In genomic region chr2:102057502-102058292, GRCh38 we compare ENCODE assay signal across 14 cellular contexts.
A peak's percentile ranks its signal among the peaks of the same experiment; 100 is the strongest.
DNase-seq lines count a peak whose midpoint lies in the region; ATAC-seq, FAIRE-seq and TF ChIP-seq lines count a peak whose summit lies in the region.
"Had no signal": no experiment of that assay in that cellular context is flagged by ENCODE, and none has a peak within 500 bp of the region (broad histone marks: within the 10 kb centered on the region; RNA-seq: fewer than 3 reads in every experiment).

No MANE protein-coding gene starts in this region.

- no peaks in the 10 kb centered on the region for H3F3A ChIP-seq in neural progenitor cell (ENCODE audit: low read depth)

- POLR2A ChIA-PET in A549 (lab: Yijun Ruan, JAX) = no interaction called here

- TF ChIP-seq POLR2A in A549 (IDR thresholded peaks at IDR 0.05; ENCODE audit: low read length) = no peak
- no peak for TF ChIP-seq POLR2A in esophagus muscularis mucosa (IDR thresholded peaks at IDR 0.05; ENCODE audit: low read depth)

- CTCF ChIA-PET in A549 (lab: Yijun Ruan, JAX) = interaction anchor here (0.7 to 1.3 kb wide), 2 partner anchors 7 to 37 kb away, joined by 3 read pairs; no protein-coding TSS in a partner anchor

- H3K4me2 ChIP-seq in A549 = no peak overlapping the region
- H3K4me2 ChIP-seq in neural progenitor cell = no peak overlapping the region

- no peak for TF ChIP-seq RAD21 in A549 (conservative IDR thresholded peaks at IDR 0.05 in 1 of 2, IDR thresholded peaks at IDR 0.05 in 1 of 2)

- no peak overlapping the region for H2AFZ ChIP-seq in neural progenitor cell (replicated peaks)

- no peak for TF ChIP-seq EP300 in A549 (IDR thresholded peaks at IDR 0.05)
- no peak for TF ChIP-seq EP300 in esophagus muscularis mucosa (IDR thresholded peaks at IDR 0.05)

- no peaks in the 10 kb centered on the region for H3K27me3 ChIP-seq in esophagus muscularis mucosa
- no peaks in the 10 kb centered on the region for H3K27me3 ChIP-seq in neural progenitor cell

- no peak for FAIRE-seq in A549 (lab: Jason Lieb, UNC)
- FAIRE-seq: bronchial epithelial cell, kidney had no signal

- H3K27me3 Mint-ChIP-seq in neural progenitor cell (ENCODE audit: insufficient read depth, low read depth) = peaks cover 18% of the 10 kb centered on the region
- H3K27me3 Mint-ChIP-seq: T-helper 17 cell had no signal

- H3K79me2 ChIP-seq in neural progenitor cell (ENCODE audit: low read depth) = no peaks in the 10 kb centered on the region

- intact Hi-C loops in esophagus muscularis mucosa (cut with DNase I) = no loop called here

- H3K36me3 ChIP-seq in esophagus muscularis mucosa (no peaks in the 10 kb centered on the region), neural progenitor cell (no peaks in the 10 kb centered on the region)

- no peaks in the 10 kb centered on the region for H3K36me3 Mint-ChIP-seq in neural progenitor cell

- no peaks in the 10 kb centered on the region for H4K20me1 ChIP-seq in neural progenitor cell (ENCODE audit: low read depth)

- no peak for DNase-seq in A549 (ENCODE audit: low read depth in 1 of 2, low spot score in 1 of 2)
- peak; percentile 79 for DNase-seq in esophagus muscularis mucosa (ENCODE audit: extremely low spot score)
- DNase-seq in neural progenitor cell (ENCODE audit: low spot score) = no peak
- DNase-seq in RPMI8226 = no peak
- DNase-seq in nucleus accumbens (lab: John Stamatoyannopoulos, UW) = no peak
- DNase-seq in NCI-H526 (lab: John Stamatoyannopoulos, UW) = no peak
- DNase-seq in pons (ENCODE audit: low spot score) = no peak
- DNase-seq: GOT3, kidney, NCI-H146, T-helper 17 cell had no signal

- peak overlapping the region; percentile 22 to 48; a peak in 4 of 6 replicates for H3K27ac ChIP-seq in A549
- H3K27ac ChIP-seq in esophagus muscularis mucosa (replicated peaks in 1 of 4) = peak overlapping the region; percentile 16 to 92 (median 36)
- no peak overlapping the region for H3K27ac ChIP-seq in neural progenitor cell
- H3K27ac ChIP-seq: C4-2B had no signal

- peak overlapping the region; percentile 3 for H3K27ac Mint-ChIP-seq in neural progenitor cell
- H3K27ac Mint-ChIP-seq: T-helper 17 cell had no signal

- ATAC-seq in A549 (no peak), GM19351 (IDR thresholded peaks at IDR 0.05; ENCODE audit: unreplicated experiment) (peak; percentile 68)
- ATAC-seq: T-helper 17 cell had no signal

- H3K4me3 ChIP-seq in A549 = no peak overlapping the region
- H3K4me3 ChIP-seq in esophagus muscularis mucosa = no peak overlapping the region
- no peak overlapping the region for H3K4me3 ChIP-seq in neural progenitor cell

- peak overlapping the region; percentile 8 for H3K4me3 Mint-ChIP-seq in neural progenitor cell
- H3K4me3 Mint-ChIP-seq: T-helper 17 cell had no signal

- H3K4me1 ChIP-seq in A549 (peaks cover 11% of the 10 kb centered on the region), esophagus muscularis mucosa (peaks cover 12 to 56% (median 51%) of the 10 kb centered on the region in 4 donors), neural progenitor cell (peaks cover 7% of the 10 kb centered on the region)

- H3K9me3 ChIP-seq in A549 (no peaks in the 10 kb centered on the region), esophagus muscularis mucosa (no peaks in the 10 kb centered on the region), neural progenitor cell (ENCODE audit: low read depth) (no peaks in the 10 kb centered on the region)

- peaks cover 35% of the 10 kb centered on the region for H3K4me1 Mint-ChIP-seq in neural progenitor cell

- no peaks in the 10 kb centered on the region for H3K9me3 Mint-ChIP-seq in neural progenitor cell

- TF ChIP-seq CTCF in A549 (IDR thresholded peaks at IDR 0.05) (no peak), esophagus muscularis mucosa (IDR thresholded peaks at IDR 0.05) (no peak), neural progenitor cell (IDR thresholded peaks at IDR 0.05) (no peak)

- WGBS in A549 (ENCODE audit: missing lambda C conversion rate) = 79% methylated on average over 14 of the region's 14 CpGs
- WGBS in esophagus muscularis mucosa = 79% methylated on average over 14 of the region's 14 CpGs

- no peak overlapping the region for H3K9ac ChIP-seq in neural progenitor cell

TF ChIP-seq in A549, 52 proteins besides CTCF, POLR2A, EP300 and RAD21:
- TF ChIP-seq ZSCAN20 (CRISPR knock-in tag; IDR thresholded peaks at IDR 0.05) = no peak
- TF ChIP-seq ZNF302 (CRISPR knock-in tag; IDR thresholded peaks at IDR 0.05) = no peak
- TF ChIP-seq, protein P1, sequence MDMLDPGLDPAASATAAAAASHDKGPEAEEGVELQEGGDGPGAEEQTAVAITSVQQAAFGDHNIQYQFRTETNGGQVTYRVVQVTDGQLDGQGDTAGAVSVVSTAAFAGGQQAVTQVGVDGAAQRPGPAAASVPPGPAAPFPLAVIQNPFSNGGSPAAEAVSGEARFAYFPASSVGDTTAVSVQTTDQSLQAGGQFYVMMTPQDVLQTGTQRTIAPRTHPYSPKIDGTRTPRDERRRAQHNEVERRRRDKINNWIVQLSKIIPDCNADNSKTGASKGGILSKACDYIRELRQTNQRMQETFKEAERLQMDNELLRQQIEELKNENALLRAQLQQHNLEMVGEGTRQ (IDR thresholded peaks at IDR 0.05) = no peak
